ENCODE assay signal across 2 cellular contexts in the genomic region with DNA sequence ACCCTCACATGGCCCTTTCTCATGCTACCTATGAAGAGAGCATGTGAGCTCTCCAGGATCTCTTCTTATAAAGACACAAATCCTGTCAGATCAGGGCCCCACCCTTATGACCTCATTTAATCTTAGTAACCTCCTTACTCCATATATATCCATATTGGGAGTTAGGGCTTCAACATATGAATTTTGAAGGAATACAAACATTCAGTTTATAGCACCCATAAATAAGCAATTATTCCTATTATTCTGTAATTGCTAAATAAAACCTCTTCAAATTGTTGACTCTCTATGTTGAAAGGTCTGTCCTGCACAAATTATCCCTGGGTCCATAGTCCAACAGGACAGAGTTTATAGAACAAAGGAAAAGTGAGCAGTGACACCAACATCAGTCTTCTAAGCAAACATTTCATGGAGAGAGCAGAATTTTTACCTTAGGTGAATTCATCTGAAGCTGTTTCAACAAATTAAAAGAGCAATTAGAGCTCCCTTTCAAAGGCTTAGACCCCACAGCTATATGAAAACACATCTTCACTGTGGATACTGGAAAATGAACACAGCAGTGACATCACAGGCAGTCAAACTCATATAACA.
TF ChIP-seq lines count a peak whose summit lies in the region.

No MANE protein-coding gene starts in this region.

TF ChIP-seq in GM23338, 12 proteins besides CTCF, POLR2A, EP300 and RAD21 (continues in another document):
- TF ChIP-seq POLR2AphosphoS5 (IDR thresholded peaks at IDR 0.05; ENCODE audit: low read depth), result no peak
- TF ChIP-seq, protein P1, sequence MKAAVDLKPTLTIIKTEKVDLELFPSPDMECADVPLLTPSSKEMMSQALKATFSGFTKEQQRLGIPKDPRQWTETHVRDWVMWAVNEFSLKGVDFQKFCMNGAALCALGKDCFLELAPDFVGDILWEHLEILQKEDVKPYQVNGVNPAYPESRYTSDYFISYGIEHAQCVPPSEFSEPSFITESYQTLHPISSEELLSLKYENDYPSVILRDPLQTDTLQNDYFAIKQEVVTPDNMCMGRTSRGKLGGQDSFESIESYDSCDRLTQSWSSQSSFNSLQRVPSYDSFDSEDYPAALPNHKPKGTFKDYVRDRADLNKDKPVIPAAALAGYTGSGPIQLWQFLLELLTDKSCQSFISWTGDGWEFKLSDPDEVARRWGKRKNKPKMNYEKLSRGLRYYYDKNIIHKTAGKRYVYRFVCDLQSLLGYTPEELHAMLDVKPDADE (IDR thresholded peaks at IDR 0.05), result no peak
- TF ChIP-seq, protein P2, sequence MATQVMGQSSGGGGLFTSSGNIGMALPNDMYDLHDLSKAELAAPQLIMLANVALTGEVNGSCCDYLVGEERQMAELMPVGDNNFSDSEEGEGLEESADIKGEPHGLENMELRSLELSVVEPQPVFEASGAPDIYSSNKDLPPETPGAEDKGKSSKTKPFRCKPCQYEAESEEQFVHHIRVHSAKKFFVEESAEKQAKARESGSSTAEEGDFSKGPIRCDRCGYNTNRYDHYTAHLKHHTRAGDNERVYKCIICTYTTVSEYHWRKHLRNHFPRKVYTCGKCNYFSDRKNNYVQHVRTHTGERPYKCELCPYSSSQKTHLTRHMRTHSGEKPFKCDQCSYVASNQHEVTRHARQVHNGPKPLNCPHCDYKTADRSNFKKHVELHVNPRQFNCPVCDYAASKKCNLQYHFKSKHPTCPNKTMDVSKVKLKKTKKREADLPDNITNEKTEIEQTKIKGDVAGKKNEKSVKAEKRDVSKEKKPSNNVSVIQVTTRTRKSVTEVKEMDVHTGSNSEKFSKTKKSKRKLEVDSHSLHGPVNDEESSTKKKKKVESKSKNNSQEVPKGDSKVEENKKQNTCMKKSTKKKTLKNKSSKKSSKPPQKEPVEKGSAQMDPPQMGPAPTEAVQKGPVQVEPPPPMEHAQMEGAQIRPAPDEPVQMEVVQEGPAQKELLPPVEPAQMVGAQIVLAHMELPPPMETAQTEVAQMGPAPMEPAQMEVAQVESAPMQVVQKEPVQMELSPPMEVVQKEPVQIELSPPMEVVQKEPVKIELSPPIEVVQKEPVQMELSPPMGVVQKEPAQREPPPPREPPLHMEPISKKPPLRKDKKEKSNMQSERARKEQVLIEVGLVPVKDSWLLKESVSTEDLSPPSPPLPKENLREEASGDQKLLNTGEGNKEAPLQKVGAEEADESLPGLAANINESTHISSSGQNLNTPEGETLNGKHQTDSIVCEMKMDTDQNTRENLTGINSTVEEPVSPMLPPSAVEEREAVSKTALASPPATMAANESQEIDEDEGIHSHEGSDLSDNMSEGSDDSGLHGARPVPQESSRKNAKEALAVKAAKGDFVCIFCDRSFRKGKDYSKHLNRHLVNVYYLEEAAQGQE (IDR thresholded peaks at IDR 0.05; ENCODE audit: unreplicated experiment), result no peak
- no peak for TF ChIP-seq NANOG (IDR thresholded peaks at IDR 0.05; ENCODE audit: borderline replicate concordance)
- TF ChIP-seq EZH2 (IDR thresholded peaks at IDR 0.05; ENCODE audit: low read depth, unreplicated experiment), result no peak
- TF ChIP-seq, protein P3, sequence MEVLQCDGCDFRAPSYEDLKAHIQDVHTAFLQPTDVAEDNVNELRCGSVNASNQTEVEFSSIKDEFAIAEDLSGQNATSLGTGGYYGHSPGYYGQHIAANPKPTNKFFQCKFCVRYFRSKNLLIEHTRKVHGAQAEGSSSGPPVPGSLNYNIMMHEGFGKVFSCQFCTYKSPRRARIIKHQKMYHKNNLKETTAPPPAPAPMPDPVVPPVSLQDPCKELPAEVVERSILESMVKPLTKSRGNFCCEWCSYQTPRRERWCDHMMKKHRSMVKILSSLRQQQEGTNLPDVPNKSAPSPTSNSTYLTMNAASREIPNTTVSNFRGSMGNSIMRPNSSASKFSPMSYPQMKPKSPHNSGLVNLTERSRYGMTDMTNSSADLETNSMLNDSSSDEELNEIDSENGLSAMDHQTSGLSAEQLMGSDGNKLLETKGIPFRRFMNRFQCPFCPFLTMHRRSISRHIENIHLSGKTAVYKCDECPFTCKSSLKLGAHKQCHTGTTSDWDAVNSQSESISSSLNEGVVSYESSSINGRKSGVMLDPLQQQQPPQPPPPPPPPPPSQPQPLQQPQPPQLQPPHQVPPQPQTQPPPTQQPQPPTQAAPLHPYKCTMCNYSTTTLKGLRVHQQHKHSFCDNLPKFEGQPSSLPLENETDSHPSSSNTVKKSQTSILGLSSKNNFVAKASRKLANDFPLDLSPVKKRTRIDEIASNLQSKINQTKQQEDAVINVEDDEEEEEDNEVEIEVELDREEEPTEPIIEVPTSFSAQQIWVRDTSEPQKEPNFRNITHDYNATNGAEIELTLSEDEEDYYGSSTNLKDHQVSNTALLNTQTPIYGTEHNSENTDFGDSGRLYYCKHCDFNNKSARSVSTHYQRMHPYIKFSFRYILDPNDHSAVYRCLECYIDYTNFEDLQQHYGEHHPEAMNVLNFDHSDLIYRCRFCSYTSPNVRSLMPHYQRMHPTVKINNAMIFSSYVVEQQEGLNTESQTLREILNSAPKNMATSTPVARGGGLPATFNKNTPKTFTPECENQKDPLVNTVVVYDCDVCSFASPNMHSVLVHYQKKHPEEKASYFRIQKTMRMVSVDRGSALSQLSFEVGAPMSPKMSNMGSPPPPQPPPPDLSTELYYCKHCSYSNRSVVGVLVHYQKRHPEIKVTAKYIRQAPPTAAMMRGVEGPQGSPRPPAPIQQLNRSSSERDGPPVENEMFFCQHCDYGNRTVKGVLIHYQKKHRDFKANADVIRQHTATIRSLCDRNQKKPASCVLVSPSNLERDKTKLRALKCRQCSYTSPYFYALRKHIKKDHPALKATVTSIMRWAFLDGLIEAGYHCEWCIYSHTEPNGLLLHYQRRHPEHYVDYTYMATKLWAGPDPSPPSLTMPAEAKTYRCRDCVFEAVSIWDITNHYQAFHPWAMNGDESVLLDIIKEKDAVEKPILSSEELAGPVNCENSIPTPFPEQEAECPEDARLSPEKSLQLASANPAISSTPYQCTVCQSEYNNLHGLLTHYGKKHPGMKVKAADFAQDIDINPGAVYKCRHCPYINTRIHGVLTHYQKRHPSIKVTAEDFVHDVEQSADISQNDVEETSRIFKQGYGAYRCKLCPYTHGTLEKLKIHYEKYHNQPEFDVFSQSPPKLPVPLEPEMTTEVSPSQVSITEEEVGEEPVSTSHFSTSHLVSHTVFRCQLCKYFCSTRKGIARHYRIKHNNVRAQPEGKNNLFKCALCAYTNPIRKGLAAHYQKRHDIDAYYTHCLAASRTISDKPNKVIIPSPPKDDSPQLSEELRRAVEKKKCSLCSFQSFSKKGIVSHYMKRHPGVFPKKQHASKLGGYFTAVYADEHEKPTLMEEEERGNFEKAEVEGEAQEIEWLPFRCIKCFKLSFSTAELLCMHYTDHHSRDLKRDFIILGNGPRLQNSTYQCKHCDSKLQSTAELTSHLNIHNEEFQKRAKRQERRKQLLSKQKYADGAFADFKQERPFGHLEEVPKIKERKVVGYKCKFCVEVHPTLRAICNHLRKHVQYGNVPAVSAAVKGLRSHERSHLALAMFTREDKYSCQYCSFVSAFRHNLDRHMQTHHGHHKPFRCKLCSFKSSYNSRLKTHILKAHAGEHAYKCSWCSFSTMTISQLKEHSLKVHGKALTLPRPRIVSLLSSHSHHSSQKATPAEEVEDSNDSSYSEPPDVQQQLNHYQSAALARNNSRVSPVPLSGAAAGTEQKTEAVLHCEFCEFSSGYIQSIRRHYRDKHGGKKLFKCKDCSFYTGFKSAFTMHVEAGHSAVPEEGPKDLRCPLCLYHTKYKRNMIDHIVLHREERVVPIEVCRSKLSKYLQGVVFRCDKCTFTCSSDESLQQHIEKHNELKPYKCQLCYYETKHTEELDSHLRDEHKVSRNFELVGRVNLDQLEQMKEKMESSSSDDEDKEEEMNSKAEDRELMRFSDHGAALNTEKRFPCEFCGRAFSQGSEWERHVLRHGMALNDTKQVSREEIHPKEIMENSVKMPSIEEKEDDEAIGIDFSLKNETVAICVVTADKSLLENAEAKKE (CRISPR knock-in tag; IDR thresholded peaks at IDR 0.05), result no peak
- no peak for TF ChIP-seq STAT1 (IDR thresholded peaks at IDR 0.05; ENCODE audit: unreplicated experiment)
- TF ChIP-seq ZNF114 (CRISPR knock-in tag; IDR thresholded peaks at IDR 0.05), result no peak
- no peak for TF ChIP-seq EZH2phosphoT487 (IDR thresholded peaks at IDR 0.05; ENCODE audit: unreplicated experiment)

TF ChIP-seq in H1, 55 proteins besides CTCF, POLR2A, EP300 and RAD21:
- TF ChIP-seq ASH2L (IDR thresholded peaks at IDR 0.05; ENCODE audit: low read length) (no peak), CBX5 (IDR thresholded peaks at IDR 0.05; ENCODE audit: low read depth, low read length) (no peak), SIN3A (conservative IDR thresholded peaks at IDR 0.05 in 1 of 2, IDR thresholded peaks at IDR 0.05 in 1 of 2; ENCODE audit: low read depth in 1 of 2, low read length in 2 of 2) (no peak), TEAD4 (IDR thresholded peaks at IDR 0.05; ENCODE audit: low read depth, low read length) (no peak), GTF2F1 (IDR thresholded peaks at IDR 0.05; ENCODE audit: borderline replicate concordance, low read depth, low read length) (no peak), FOSL1 (IDR thresholded peaks at IDR 0.05; ENCODE audit: insufficient read depth, low read depth, low read length) (no peak), SP4 (IDR thresholded peaks at IDR 0.05; ENCODE audit: low read length) (no peak), SIX5 (IDR thresholded peaks at IDR 0.05; ENCODE audit: low read depth, low read length) (no peak), POLR2AphosphoS5 (IDR thresholded peaks at IDR 0.05; ENCODE audit: low read depth, low read length) (no peak), TAF1 (IDR thresholded peaks at IDR 0.05; ENCODE audit: low read depth, low read length) (no peak), HDAC2 (IDR thresholded peaks at IDR 0.05; ENCODE audit: borderline replicate concordance in 1 of 2, low read depth in 2 of 2, low read length in 2 of 2) (no peak), POU5F1 (IDR thresholded peaks at IDR 0.05; ENCODE audit: low read depth, low read length) (no peak), CHD2 (IDR thresholded peaks at IDR 0.05; ENCODE audit: low read length) (no peak), BCL11A (IDR thresholded peaks at IDR 0.05; ENCODE audit: low read depth in 2 of 2, low read length in 2 of 2) (no peak), CEBPB (IDR thresholded peaks at IDR 0.05; ENCODE audit: low read depth, low read length) (no peak), TCF12 (IDR thresholded peaks at IDR 0.05; ENCODE audit: low read depth, low read length) (no peak)
- TF ChIP-seq, protein P4, sequence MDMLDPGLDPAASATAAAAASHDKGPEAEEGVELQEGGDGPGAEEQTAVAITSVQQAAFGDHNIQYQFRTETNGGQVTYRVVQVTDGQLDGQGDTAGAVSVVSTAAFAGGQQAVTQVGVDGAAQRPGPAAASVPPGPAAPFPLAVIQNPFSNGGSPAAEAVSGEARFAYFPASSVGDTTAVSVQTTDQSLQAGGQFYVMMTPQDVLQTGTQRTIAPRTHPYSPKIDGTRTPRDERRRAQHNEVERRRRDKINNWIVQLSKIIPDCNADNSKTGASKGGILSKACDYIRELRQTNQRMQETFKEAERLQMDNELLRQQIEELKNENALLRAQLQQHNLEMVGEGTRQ (IDR thresholded peaks at IDR 0.05; ENCODE audit: low read length), result no peak
